Comparison of ENCODE assay signal across 8 cellular contexts in genomic region chr4:151408380-151408629, GRCh38. TPM values are rescaled to one million over a fixed set of nuclear protein-coding genes. Genes with fewer than 3 reads are reported as not detected.
DNase-seq lines count a peak whose midpoint lies in the region; ATAC-seq and TF ChIP-seq lines count a peak whose summit lies in the region.

No MANE protein-coding gene starts in this region.

- peaks cover 17% of the 10 kb centered on the region for H3K4me1 Mint-ChIP-seq in osteocyte (ENCODE audit: unreplicated experiment)

- peak overlapping the region; percentile 73 for H3K27ac Mint-ChIP-seq in osteocyte (ENCODE audit: unreplicated experiment)

- no peak overlapping the region for H3K9ac ChIP-seq in Karpas-422 (ENCODE audit: low read length)

- no peak overlapping the region for H2AFZ ChIP-seq in Karpas-422 (ENCODE audit: low read length)

- TF ChIP-seq CTCF in epithelial cell of esophagus (IDR thresholded peaks at IDR 0.05; ENCODE audit: insufficient read depth, low read depth, low read length, missing control alignments) (no peak), osteocyte (IDR thresholded peaks at IDR 0.05) (no peak)

- peak overlapping the region; percentile 81 for H3K4me3 Mint-ChIP-seq in osteocyte (ENCODE audit: unreplicated experiment)

- H3K27me3 Mint-ChIP-seq in osteocyte (ENCODE audit: unreplicated experiment): peaks cover 5% of the 10 kb centered on the region

- no peaks in the 10 kb centered on the region for H3K36me3 ChIP-seq in Karpas-422 (ENCODE audit: insufficient read depth, low read length)

- 0 out of 2 replicates have a peak, but pooled peaks cover 2% of the 10 kb centered on the region for H3K4me1 ChIP-seq in Karpas-422 (ENCODE audit: low read length)

- ATAC-seq in GM19455 (IDR thresholded peaks at IDR 0.05; ENCODE audit: unreplicated experiment) (peak; percentile 1), GM19324 (IDR thresholded peaks at IDR 0.05; ENCODE audit: low FRiP score, unreplicated experiment) (no peak)

- DNase-seq in Karpas-422 (no peak), epithelial cell of esophagus (ENCODE audit: low read depth) (no peak), osteocyte (ENCODE audit: extremely low spot score, unreplicated experiment) (no peak), NCI-H345 treated with DMSO at 0.1 percent for 48 hours (lab: John Stamatoyannopoulos, UW; ENCODE audit: unreplicated experiment) (no peak), cortex of kidney (lab: John Stamatoyannopoulos, UW) (no peak)
- no peak for DNase-seq in stimulated activated naive CD4-positive, alpha-beta T cell treated with Interleukin-2 at 50 U/mL for 16 hours (lab: John Stamatoyannopoulos, UW)

- H3K4me3 ChIP-seq in Karpas-422 (ENCODE audit: low read length): peak overlapping the region; percentile 22; the same call in 1 of the 2 replicates
- H3K4me3 ChIP-seq in epithelial cell of esophagus (ENCODE audit: low read length): peak overlapping the region; percentile 62

- H3K9me3 Mint-ChIP-seq in osteocyte (ENCODE audit: unreplicated experiment): no peaks in the 10 kb centered on the region

- H3K9me2 ChIP-seq in Karpas-422 (replicated peaks; ENCODE audit: insufficient read depth, low read length): no peaks in the 10 kb centered on the region

- no peaks in the 10 kb centered on the region for H3K27me3 ChIP-seq in Karpas-422 (ENCODE audit: low read length)

- H3K27ac ChIP-seq in Karpas-422 (ENCODE audit: low read length): no peak overlapping the region

- H3K36me3 Mint-ChIP-seq in osteocyte (ENCODE audit: unreplicated experiment): no peaks in the 10 kb centered on the region

- H3K4me2 ChIP-seq in Karpas-422 (ENCODE audit: low read depth, low read length, poor library complexity, severe bottlenecking): peak overlapping the region; percentile 30

- no peaks in the 10 kb centered on the region for H3K79me2 ChIP-seq in Karpas-422 (ENCODE audit: low read length)

- no peaks in the 10 kb centered on the region for H3K9me3 ChIP-seq in Karpas-422 (ENCODE audit: low read length)

- no peaks in the 10 kb centered on the region for H4K20me1 ChIP-seq in Karpas-422 (ENCODE audit: insufficient read depth, low read depth, low read length)

RNA-seq across cellular contexts. Expression of gene FHIP1A, which starts 0.7 kb away (rescaled TPM):
- not detected in 2 replicates for total RNA-seq in Karpas-422 (2014; rRNA removed; shearing (Covaris generic); ENCODE audit: low replicate concordance)
- 0.86 and 0.94 TPM in 2 replicates for total RNA-seq in osteocyte
